Comparison of ENCODE assay signal across 15 cellular contexts in genomic region chr7:130936202-130936931, GRCh38.
DNase-seq lines count a peak whose midpoint lies in the region; ATAC-seq and TF ChIP-seq lines count a peak whose summit lies in the region.
"Had no signal": no experiment of that assay in that cellular context is flagged by ENCODE, and none has a peak within 500 bp of the region (broad histone marks: within the 10 kb centered on the region; RNA-seq: fewer than 3 reads in every experiment).

No MANE protein-coding gene starts in this region.

- H3K9me3 Mint-ChIP-seq in activated CD4-positive, alpha-beta T cell treated with anti-CD3 and anti-CD28 coated beads, Interleukin-2, amount 10 ng/mL, durations not matched to agents 24 days and 14 days, result no peaks in the 10 kb centered on the region
- H3K9me3 Mint-ChIP-seq in activated naive CD8-positive, alpha-beta T cell treated with anti-CD3 and anti-CD28 coated beads, Interleukin-2, amount 10 ng/mL, durations not matched to agents 7 days and 5 days, result no peaks in the 10 kb centered on the region

- H4K20me1 ChIP-seq in HCT116 (ENCODE audit: insufficient read depth), result no peaks in the 10 kb centered on the region

- H3K79me2 ChIP-seq in HCT116 (ENCODE audit: insufficient read depth, low read length), result peaks cover 100% of the 10 kb centered on the region

- H3K4me1 Mint-ChIP-seq in activated CD4-positive, alpha-beta T cell treated with anti-CD3 and anti-CD28 coated beads, Interleukin-2, amount 10 ng/mL, durations not matched to agents 24 days and 14 days, result peaks cover 70% of the 10 kb centered on the region
- peaks cover 54% of the 10 kb centered on the region for H3K4me1 Mint-ChIP-seq in activated naive CD8-positive, alpha-beta T cell treated with anti-CD3 and anti-CD28 coated beads, Interleukin-2, amount 10 ng/mL, durations not matched to agents 7 days and 5 days

- H3K4me1 ChIP-seq in HCT116 (ENCODE audit: control insufficient read depth in 1 of 2, insufficient read depth in 2 of 2, low read length in 2 of 2), result peaks cover 79 to 98% of the 10 kb centered on the region in 2 experiments
- peaks cover 4 to 5% of the 10 kb centered on the region in 2 experiments for H3K4me1 ChIP-seq in neutrophil (ENCODE audit: control insufficient read depth in 1 of 2, insufficient read depth in 1 of 2, low read depth in 1 of 2, low read length in 1 of 2)
- peaks cover 13% of the 10 kb centered on the region for H3K4me1 ChIP-seq in testis
- H3K4me1 ChIP-seq: Caco-2 had no signal

- H3K9me3 ChIP-seq in HCT116 (ENCODE audit: control insufficient read depth in 1 of 2, insufficient read depth in 1 of 2, low read depth in 1 of 2, low read length in 2 of 2), result no peaks in the 10 kb centered on the region
- no peaks in the 10 kb centered on the region for H3K9me3 ChIP-seq in neutrophil
- no peaks in the 10 kb centered on the region for H3K9me3 ChIP-seq in testis
- H3K9me3 ChIP-seq: Caco-2 had no signal

- RAD21 ChIA-PET in HCT116 (lab: Charles Lee; ENCODE audit: low non-redundant PET in 1 of 2, low total read pairs in 2 of 2, uncharacterized antibody in 2 of 2, unreplicated experiment in 2 of 2), result no interaction called here

- peak overlapping the region; percentile 77 for H3K27ac Mint-ChIP-seq in activated CD4-positive, alpha-beta T cell treated with anti-CD3 and anti-CD28 coated beads, Interleukin-2, amount 10 ng/mL, durations not matched to agents 24 days and 14 days
- H3K27ac Mint-ChIP-seq in activated naive CD8-positive, alpha-beta T cell treated with anti-CD3 and anti-CD28 coated beads, Interleukin-2, amount 10 ng/mL, durations not matched to agents 7 days and 5 days, result peak overlapping the region; percentile 73

- WGBS in testis, 2 donors, result 78 to 82% methylated on average over 7 of the region's 7 CpGs

- H3K9me2 ChIP-seq in HCT116 (ENCODE audit: insufficient read depth), result no peaks in the 10 kb centered on the region

- CTCF ChIA-PET in HCT116 (lab: Charles Lee), result interaction anchor here (1.3 kb wide), 1 partner anchor 39 kb away, joined by 3 read pairs; no protein-coding TSS in a partner anchor

- ATAC-seq in HCT116, result no peak
- no peak for ATAC-seq in activated naive CD8-positive, alpha-beta T cell treated with anti-CD3 and anti-CD28 coated beads, Interleukin-2, amount 10 ng/mL, durations not matched to agents 7 days and 5 days (ENCODE audit: low read depth)

- DNase-seq in activated CD4-positive, alpha-beta T cell treated with anti-CD3 and anti-CD28 coated beads, Interleukin-2, amount 10 ng/mL, durations not matched to agents 24 days and 14 days, result peak; percentile 53
- no peak for DNase-seq in activated CD4-positive, alpha-beta T cell treated with anti-CD3 and anti-CD28 coated beads for 4 hours
- DNase-seq in HCT116 (ENCODE audit: low read depth, low spot score) (no peak), testis (no peak), inferior parietal cortex (ENCODE audit: extremely low spot score) (no peak), SIG-M5 (lab: John Stamatoyannopoulos, UW) (no peak)
- DNase-seq in activated naive CD8-positive, alpha-beta T cell treated with anti-CD3 and anti-CD28 coated beads, Interleukin-2, amount 10 ng/mL, durations not matched to agents 7 days and 5 days, result no peak
- DNase-seq: aorta, Caco-2, GM23248, hypothalamus, NCI-H2171, retina had no signal

- no peak overlapping the region for H3K4me3 Mint-ChIP-seq in activated CD4-positive, alpha-beta T cell treated with anti-CD3 and anti-CD28 coated beads, Interleukin-2, amount 10 ng/mL, durations not matched to agents 24 days and 14 days
- H3K4me3 Mint-ChIP-seq in activated naive CD8-positive, alpha-beta T cell treated with anti-CD3 and anti-CD28 coated beads, Interleukin-2, amount 10 ng/mL, durations not matched to agents 7 days and 5 days, result no peak overlapping the region

- no TSS peak for BruUV-seq in HCT116 (replicated peaks; lab: Mats Ljungman, UMichigan)

- H2AFZ ChIP-seq in HCT116 (ENCODE audit: low read depth, low read length, poor library complexity, severe bottlenecking), result no peak overlapping the region
- H2AFZ ChIP-seq: GM23248 had no signal

- H3K27ac ChIP-seq in HCT116 (ENCODE audit: low read depth, low read length), result peak overlapping the region; percentile 85
- H3K27ac ChIP-seq in neutrophil, result peak overlapping the region; percentile 26
- H3K27ac ChIP-seq in testis, result no peak overlapping the region
- H3K27ac ChIP-seq: coronary artery had no signal

- H3K27me3 Mint-ChIP-seq in activated CD4-positive, alpha-beta T cell treated with anti-CD3 and anti-CD28 coated beads, Interleukin-2, amount 10 ng/mL, durations not matched to agents 24 days and 14 days, result no peaks in the 10 kb centered on the region
- H3K27me3 Mint-ChIP-seq in activated naive CD8-positive, alpha-beta T cell treated with anti-CD3 and anti-CD28 coated beads, Interleukin-2, amount 10 ng/mL, durations not matched to agents 7 days and 5 days, result no peaks in the 10 kb centered on the region

- intact Hi-C loops in activated CD4-positive, alpha-beta T cell treated with anti-CD3 and anti-CD28 coated beads, Interleukin-2, amount 10 ng/mL, durations not matched to agents 24 days and 14 days (cut with micrococcal nuclease), result no loop called here
- intact Hi-C loops in HCT116 (cut with micrococcal nuclease) (no loop called here), testis (cut with DNase I; ENCODE audit: low total_unique reads) (no loop called here)

- POLR2A ChIA-PET in HCT116 (lab: Charles Lee), result interaction anchor here (1.1 to 1.3 kb wide), 2 partner anchors 10 to 22 kb away, joined by 3 to 4 read pairs; no protein-coding TSS in a partner anchor
- POLR2A ChIA-PET in activated naive CD8-positive, alpha-beta T cell treated with anti-CD3 and anti-CD28 coated beads, Interleukin-2, amount 10 ng/mL, durations not matched to agents 7 days and 5 days (lab: Charles Lee), result interaction anchor here (1.8 to 4.5 kb wide), 2 partner anchors 23 to 39 kb away, joined by 4 to 17 read pairs; no protein-coding TSS in a partner anchor

- TF ChIP-seq RAD21 in HCT116 (IDR thresholded peaks at IDR 0.05; ENCODE audit: low read depth), result no peak

- H3K4me3 ChIP-seq in HCT116 (replicated peaks in 1 of 2; ENCODE audit: low read depth in 1 of 2, low read length in 2 of 2), result no peak overlapping the region
- no peak overlapping the region for H3K4me3 ChIP-seq in neutrophil (ENCODE audit: low read depth in 1 of 2, low read length in 1 of 2)
- no peak overlapping the region for H3K4me3 ChIP-seq in testis
- H3K4me3 ChIP-seq: coronary artery, GM23248 had no signal

- H3K9ac ChIP-seq in HCT116 (ENCODE audit: low read length), result 0 out of 2 replicates have a peak overlapping the region, but pooled peaks have one; percentile 9
- H3K9ac ChIP-seq: GM23248 had no signal

- H3K27me3 ChIP-seq in HCT116 (ENCODE audit: insufficient read depth, low read length) (no peaks in the 10 kb centered on the region), neutrophil (no peaks in the 10 kb centered on the region), testis (no peaks in the 10 kb centered on the region)

- TF ChIP-seq CTCF in HCT116 (IDR thresholded peaks at IDR 0.05 in 2 of 3, conservative IDR thresholded peaks at IDR 0.05 in 1 of 3; ENCODE audit: borderline replicate concordance in 1 of 3, insufficient read depth in 1 of 3, low read depth in 2 of 3, low read length in 2 of 3) (no peak), neutrophil (IDR thresholded peaks at IDR 0.05) (no peak), testis (IDR thresholded peaks at IDR 0.05) (no peak)

- H3K36me3 Mint-ChIP-seq in activated CD4-positive, alpha-beta T cell treated with anti-CD3 and anti-CD28 coated beads, Interleukin-2, amount 10 ng/mL, durations not matched to agents 24 days and 14 days (ENCODE audit: low read depth), result peaks cover 74% of the 10 kb centered on the region
- peaks cover 44% of the 10 kb centered on the region for H3K36me3 Mint-ChIP-seq in activated naive CD8-positive, alpha-beta T cell treated with anti-CD3 and anti-CD28 coated beads, Interleukin-2, amount 10 ng/mL, durations not matched to agents 7 days and 5 days

- H3K36me3 ChIP-seq in HCT116 (ENCODE audit: control insufficient read depth in 1 of 2, insufficient read depth in 2 of 2, low read length in 2 of 2) (peaks cover 0 to 56% of the 10 kb centered on the region in 2 experiments; a peak in 3 of 4 replicates), neutrophil (peaks cover 39% of the 10 kb centered on the region), testis (ENCODE audit: low read depth, missing control alignments) (no peaks in the 10 kb centered on the region)

- TF ChIP-seq POLR2A in HCT116 (IDR thresholded peaks at IDR 0.05; ENCODE audit: borderline replicate concordance, extremely low read depth, insufficient read depth, insufficient read length), result no peak
- TF ChIP-seq POLR2A in testis (IDR thresholded peaks at IDR 0.05), result no peak

- H3K4me2 ChIP-seq in HCT116 (ENCODE audit: low read length), result no peak overlapping the region

TF ChIP-seq in HCT116, 20 proteins besides CTCF, POLR2A, EP300 and RAD21:
- no peak for TF ChIP-seq ZBTB33 (IDR thresholded peaks at IDR 0.05; ENCODE audit: extremely low read depth, insufficient replicate concordance, low read length)
- TF ChIP-seq MAX (IDR thresholded peaks at IDR 0.05), result no peak
- peak; percentile 31 for TF ChIP-seq POLR2AphosphoS5 (IDR thresholded peaks at IDR 0.05; ENCODE audit: low read depth, low read length)

Comparison
In these comparisons a context has a peak if more than half of its experiments do, and no peak if none do; other contexts are left out.
1. H3K27ac ChIP-seq: peak in HCT116 (single experiment) and neutrophil (single experiment); none in testis (0 of 2).